Comparison of ENCODE assay signal across 1 cellular context in the genomic region with DNA sequence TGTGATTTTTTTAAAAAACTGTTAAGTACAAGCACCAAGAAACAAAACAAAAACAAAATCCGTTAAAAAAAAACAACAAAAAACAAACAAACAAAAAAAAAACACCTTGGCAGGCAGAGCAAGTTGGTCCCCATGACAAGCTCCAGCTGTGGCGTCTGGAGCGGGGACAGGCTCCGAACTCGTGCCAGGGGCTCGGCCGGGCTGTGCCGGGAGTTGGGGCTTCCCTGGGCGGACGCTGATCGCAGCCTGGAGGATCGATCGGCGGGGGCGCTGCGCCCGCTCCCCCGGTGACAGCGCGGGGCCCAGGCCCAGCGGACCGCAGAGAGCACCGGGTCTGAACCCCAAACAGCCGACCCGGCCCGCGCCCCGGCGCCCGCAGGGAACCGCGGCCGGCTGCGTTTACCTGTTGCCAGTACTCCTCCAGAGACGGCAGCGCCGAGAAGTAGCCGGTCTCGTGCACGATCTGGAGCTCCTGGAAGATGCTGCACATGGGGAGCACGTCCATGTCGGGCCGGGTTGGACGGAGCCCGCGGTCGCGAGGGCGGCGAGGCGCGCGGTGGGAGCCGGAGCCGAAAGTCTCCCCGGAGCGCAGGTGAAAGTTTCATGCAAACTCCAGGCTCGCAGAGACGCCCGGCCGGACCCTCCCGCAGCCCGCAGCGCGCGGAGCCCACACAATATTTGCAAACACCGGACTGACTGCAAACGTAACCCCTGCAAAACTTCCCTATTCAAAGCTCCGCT.
TF ChIP-seq lines count a peak whose summit lies in the region.

TSS of gene KLF6 (minus strand) at position 700 of the 741 bp plus-strand sequence. CDS start at position 505, 195 bp downstream.

TF ChIP-seq in GM12878, 131 proteins besides CTCF, POLR2A, EP300 and RAD21 (continued from another document):
- TF ChIP-seq EZH2 (IDR thresholded peaks at IDR 0.05; ENCODE audit: borderline replicate concordance, control insufficient read depth, low read depth, low read length) (no peak), CEBPB (IDR thresholded peaks at IDR 0.05; ENCODE audit: borderline replicate concordance in 1 of 2, low read depth in 2 of 2, low read length in 2 of 2) (no peak), SRF (IDR thresholded peaks at IDR 0.05; ENCODE audit: low read depth in 2 of 2, low read length in 2 of 2) (no peak), CBFB (IDR thresholded peaks at IDR 0.05; ENCODE audit: low read depth) (no peak), GABPA (IDR thresholded peaks at IDR 0.05; ENCODE audit: low read depth) (no peak), HDAC6 (IDR thresholded peaks at IDR 0.05; ENCODE audit: unreplicated experiment) (no peak), CBX5 (IDR thresholded peaks at IDR 0.05; ENCODE audit: low read depth) (peak; percentile 1; the same call in 1 of the 2 replicates), RELA (IDR thresholded peaks at IDR 0.05; ENCODE audit: borderline replicate concordance, partially characterized antibody) (no peak), ZSCAN29 (IDR thresholded peaks at IDR 0.05) (no peak), ZBTB11 (CRISPR knock-in tag; IDR thresholded peaks at IDR 0.05) (no peak), POU2F2 (IDR thresholded peaks at IDR 0.05; ENCODE audit: borderline replicate concordance, low read depth, low read length) (peak; percentile 90), EED (IDR thresholded peaks at IDR 0.05; ENCODE audit: low read depth) (no peak; the same call in 1 of the 2 replicates), E2F8 (IDR thresholded peaks at IDR 0.05; ENCODE audit: low read depth, partially characterized antibody) (no peak), ATF7 (IDR thresholded peaks at IDR 0.05; ENCODE audit: low read depth) (no peak), PKNOX1 (IDR thresholded peaks at IDR 0.05) (no peak), CHD4 (IDR thresholded peaks at IDR 0.05) (no peak), YY1 (IDR thresholded peaks at IDR 0.05; ENCODE audit: low read depth, low read length) (no peak; the same call in 1 of the 2 replicates), IRF3 (IDR thresholded peaks at IDR 0.05) (no peak), PML (IDR thresholded peaks at IDR 0.05; ENCODE audit: low read length) (no peak)
- TF ChIP-seq, protein P1, sequence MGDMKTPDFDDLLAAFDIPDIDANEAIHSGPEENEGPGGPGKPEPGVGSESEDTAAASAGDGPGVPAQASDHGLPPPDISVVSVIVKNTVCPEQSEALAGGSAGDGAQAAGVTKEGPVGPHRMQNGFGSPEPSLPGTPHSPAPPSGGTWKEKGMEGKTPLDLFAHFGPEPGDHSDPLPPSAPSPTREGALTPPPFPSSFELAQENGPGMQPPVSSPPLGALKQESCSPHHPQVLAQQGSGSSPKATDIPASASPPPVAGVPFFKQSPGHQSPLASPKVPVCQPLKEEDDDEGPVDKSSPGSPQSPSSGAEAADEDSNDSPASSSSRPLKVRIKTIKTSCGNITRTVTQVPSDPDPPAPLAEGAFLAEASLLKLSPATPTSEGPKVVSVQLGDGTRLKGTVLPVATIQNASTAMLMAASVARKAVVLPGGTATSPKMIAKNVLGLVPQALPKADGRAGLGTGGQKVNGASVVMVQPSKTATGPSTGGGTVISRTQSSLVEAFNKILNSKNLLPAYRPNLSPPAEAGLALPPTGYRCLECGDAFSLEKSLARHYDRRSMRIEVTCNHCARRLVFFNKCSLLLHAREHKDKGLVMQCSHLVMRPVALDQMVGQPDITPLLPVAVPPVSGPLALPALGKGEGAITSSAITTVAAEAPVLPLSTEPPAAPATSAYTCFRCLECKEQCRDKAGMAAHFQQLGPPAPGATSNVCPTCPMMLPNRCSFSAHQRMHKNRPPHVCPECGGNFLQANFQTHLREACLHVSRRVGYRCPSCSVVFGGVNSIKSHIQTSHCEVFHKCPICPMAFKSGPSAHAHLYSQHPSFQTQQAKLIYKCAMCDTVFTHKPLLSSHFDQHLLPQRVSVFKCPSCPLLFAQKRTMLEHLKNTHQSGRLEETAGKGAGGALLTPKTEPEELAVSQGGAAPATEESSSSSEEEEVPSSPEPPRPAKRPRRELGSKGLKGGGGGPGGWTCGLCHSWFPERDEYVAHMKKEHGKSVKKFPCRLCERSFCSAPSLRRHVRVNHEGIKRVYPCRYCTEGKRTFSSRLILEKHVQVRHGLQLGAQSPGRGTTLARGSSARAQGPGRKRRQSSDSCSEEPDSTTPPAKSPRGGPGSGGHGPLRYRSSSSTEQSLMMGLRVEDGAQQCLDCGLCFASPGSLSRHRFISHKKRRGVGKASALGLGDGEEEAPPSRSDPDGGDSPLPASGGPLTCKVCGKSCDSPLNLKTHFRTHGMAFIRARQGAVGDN (IDR thresholded peaks at IDR 0.05), result no peak; the same call in 1 of the 2 replicates
- TF ChIP-seq, protein P2, sequence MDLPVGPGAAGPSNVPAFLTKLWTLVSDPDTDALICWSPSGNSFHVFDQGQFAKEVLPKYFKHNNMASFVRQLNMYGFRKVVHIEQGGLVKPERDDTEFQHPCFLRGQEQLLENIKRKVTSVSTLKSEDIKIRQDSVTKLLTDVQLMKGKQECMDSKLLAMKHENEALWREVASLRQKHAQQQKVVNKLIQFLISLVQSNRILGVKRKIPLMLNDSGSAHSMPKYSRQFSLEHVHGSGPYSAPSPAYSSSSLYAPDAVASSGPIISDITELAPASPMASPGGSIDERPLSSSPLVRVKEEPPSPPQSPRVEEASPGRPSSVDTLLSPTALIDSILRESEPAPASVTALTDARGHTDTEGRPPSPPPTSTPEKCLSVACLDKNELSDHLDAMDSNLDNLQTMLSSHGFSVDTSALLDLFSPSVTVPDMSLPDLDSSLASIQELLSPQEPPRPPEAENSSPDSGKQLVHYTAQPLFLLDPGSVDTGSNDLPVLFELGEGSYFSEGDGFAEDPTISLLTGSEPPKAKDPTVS (IDR thresholded peaks at IDR 0.05; ENCODE audit: low read depth, low read length), result no peak
